7 cellular contexts compared by ENCODE assay signal in genomic region chr9:96918550-96918949, GRCh38. TPM values are rescaled to one million over a fixed set of nuclear protein-coding genes. Genes with fewer than 3 reads are reported as not detected.
"Had no signal": no experiment of that assay in that cellular context is flagged by ENCODE, and none has a peak within 500 bp of the region (broad histone marks: within the 10 kb centered on the region; RNA-seq: fewer than 3 reads in every experiment).

No MANE protein-coding gene starts in this region.

RNA-seq across cellular contexts. Expression of gene NUTM2G, which starts 10.1 kb away (rescaled TPM):
- total RNA-seq: LHCN-M2, MCF 10A, NCI-H460, PC-9, Right ventricle myocardium inferior, RPMI7951, SK-MEL-5 had no signal
